In the genomic region with DNA sequence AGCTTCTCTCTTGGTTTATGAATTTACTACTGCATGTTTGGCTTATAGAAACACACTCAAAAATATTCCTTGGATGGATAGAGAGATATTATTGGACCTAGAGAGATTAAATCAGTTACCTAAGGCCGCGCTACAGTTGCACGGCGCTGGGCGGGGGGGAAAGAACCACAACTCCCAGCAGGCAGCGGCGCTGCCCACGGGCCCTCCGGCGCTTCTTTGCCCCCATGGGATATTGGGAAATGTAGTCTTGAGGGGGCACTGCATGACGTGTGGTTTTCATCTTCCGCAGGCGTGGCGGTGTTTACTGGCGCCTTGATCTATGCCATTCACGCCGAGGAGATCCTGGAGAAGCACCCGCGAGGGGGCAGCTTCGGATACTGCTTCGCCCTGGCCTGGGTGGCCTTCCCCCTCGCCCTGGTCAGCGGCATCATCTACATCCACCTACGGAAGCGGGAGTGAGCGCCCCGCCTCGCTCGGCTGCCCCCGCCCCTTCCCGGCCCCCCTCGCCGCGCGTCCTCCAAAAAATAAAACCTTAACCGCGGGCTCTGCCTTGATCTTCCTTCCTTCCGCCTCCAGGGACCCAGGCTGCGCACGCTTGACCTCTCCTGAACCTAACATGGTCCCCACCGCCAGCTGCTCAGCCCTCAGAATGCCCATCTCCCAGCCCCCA, we compare ENCODE assay signal across 8 cellular contexts. TPM values are rescaled to one million over a fixed set of nuclear protein-coding genes. Genes with fewer than 3 reads are reported as not detected.
DNase-seq lines count a peak whose midpoint lies in the region; ATAC-seq and TF ChIP-seq lines count a peak whose summit lies in the region.

No MANE protein-coding gene starts in this region.

- H3K4me3 ChIP-seq in LNCaP clone FGC (ENCODE audit: low read depth, low read length) (peak overlapping the region; percentile 41), left ventricle myocardium inferior (peak overlapping the region; percentile 69), uterus (peak overlapping the region in 1 of 2 donors; percentile 35)

- H3K27me3 ChIP-seq in left ventricle myocardium inferior (ENCODE audit: low read depth): no peaks in the 10 kb centered on the region
- no peaks in the 10 kb centered on the region for H3K27me3 ChIP-seq in uterus

- peaks cover 62% of the 10 kb centered on the region for H3K36me3 Mint-ChIP-seq in activated naive CD4-positive, alpha-beta T cell treated with anti-CD3 and anti-CD28 coated beads, Interleukin-2, amount 10 ng/mL, durations not matched to agents 7 days and 5 days

- peaks cover 74% of the 10 kb centered on the region for H3K4me1 Mint-ChIP-seq in activated naive CD4-positive, alpha-beta T cell treated with anti-CD3 and anti-CD28 coated beads, Interleukin-2, amount 10 ng/mL, durations not matched to agents 7 days and 5 days

- H3K9me3 ChIP-seq in left ventricle myocardium inferior (replicated peaks) (no peaks in the 10 kb centered on the region), uterus (no peaks in the 10 kb centered on the region)

- H3K4me1 ChIP-seq in left ventricle myocardium inferior (peaks cover 71% of the 10 kb centered on the region), uterus (peaks cover 5 to 11% of the 10 kb centered on the region in 2 donors)

- H3K27ac ChIP-seq in left ventricle myocardium inferior (replicated peaks): peak overlapping the region; percentile 87
- peak overlapping the region; percentile 85 to 91 for H3K27ac ChIP-seq in uterus

- peaks cover 4% of the 10 kb centered on the region for H3K36me3 ChIP-seq in left ventricle myocardium inferior
- H3K36me3 ChIP-seq in uterus: no peaks in the 10 kb centered on the region

- intact Hi-C loops in left ventricle myocardium inferior (cut with micrococcal nuclease): no loop called here
- intact Hi-C loops in uterus (cut with DNase I; ENCODE audit: low total_unique reads): no loop called here

- ATAC-seq in GM18511 (IDR thresholded peaks at IDR 0.05; ENCODE audit: unreplicated experiment): peak; percentile 30

- peak in 1 of 2 donors; percentile 39 for TF ChIP-seq POLR2A in uterus (IDR thresholded peaks at IDR 0.05)

- CTCF ChIA-PET in activated naive CD4-positive, alpha-beta T cell treated with anti-CD3 and anti-CD28 coated beads, Interleukin-2, amount 10 ng/mL, durations not matched to agents 7 days and 5 days (lab: Charles Lee): interaction anchor here (9.2 kb wide), 1 partner anchor 9 kb away, joined by 179 read pairs; a partner anchor contains a TSS

- H3K27me3 Mint-ChIP-seq in activated naive CD4-positive, alpha-beta T cell treated with anti-CD3 and anti-CD28 coated beads, Interleukin-2, amount 10 ng/mL, durations not matched to agents 7 days and 5 days: no peaks in the 10 kb centered on the region

- H3K27ac Mint-ChIP-seq in activated naive CD4-positive, alpha-beta T cell treated with anti-CD3 and anti-CD28 coated beads, Interleukin-2, amount 10 ng/mL, durations not matched to agents 7 days and 5 days: peak overlapping the region; percentile 96

- TF ChIP-seq CTCF in LNCaP clone FGC (IDR thresholded peaks at IDR 0.05; ENCODE audit: control insufficient read depth, extremely low read depth, insufficient read depth) (0 out of 2 replicates have a peak, but pooled peaks have one; percentile 3), left ventricle myocardium inferior (IDR thresholded peaks at IDR 0.05; ENCODE audit: borderline replicate concordance) (no peak), uterus (IDR thresholded peaks at IDR 0.05) (no peak)

- no peak for DNase-seq in LNCaP clone FGC (ENCODE audit: low read depth)
- DNase-seq in SK-MEL-5 (ENCODE audit: low read depth, low spot score): peak; percentile 76
- DNase-seq in activated naive CD4-positive, alpha-beta T cell treated with anti-CD3 and anti-CD28 coated beads, Interleukin-2, amount 10 ng/mL, durations not matched to agents 7 days and 5 days: peak; percentile 92
- peak; percentile 71 for DNase-seq in left ventricle myocardium inferior
- peak; percentile 94 for DNase-seq in putamen (ENCODE audit: low spot score)
- DNase-seq in uterus: peak; percentile 54 to 81
- DNase-seq in COLO829 (ENCODE audit: low spot score): no peak

- in situ Hi-C loops in SK-MEL-5 (cut with HindIII; ENCODE audit: low pct_unique_long_range_greater_than_20kb, low sequenced_read_pairs): no loop called here

- H3K9me3 Mint-ChIP-seq in activated naive CD4-positive, alpha-beta T cell treated with anti-CD3 and anti-CD28 coated beads, Interleukin-2, amount 10 ng/mL, durations not matched to agents 7 days and 5 days: peaks cover 3% of the 10 kb centered on the region

- peak overlapping the region; percentile 84 for H3K4me3 Mint-ChIP-seq in activated naive CD4-positive, alpha-beta T cell treated with anti-CD3 and anti-CD28 coated beads, Interleukin-2, amount 10 ng/mL, durations not matched to agents 7 days and 5 days

RNA-seq across cellular contexts. Expression of a gene that starts 4.8 kb away (rescaled TPM):
- 184 and 193 TPM in 2 replicates for total RNA-seq in SK-MEL-5 (2014; rRNA removed; shearing (Covaris generic))
- 204 and 255 TPM in 2 replicates for polyA plus RNA-seq in SK-MEL-5 (2015; cell fraction: cytosol; rRNA removed)
- 51.4 and 117 TPM in 2 replicates for polyA plus RNA-seq in SK-MEL-5 (2015; cell fraction: nucleus; rRNA removed)
- total RNA-seq in left ventricle myocardium inferior: 32.1 TPM
- total RNA-seq in uterus: 100 to 1,000 TPM in 1 of 4 donors, 10 to 100 TPM in 3; 23.8 to 147 (median 45.2) TPM

RNA-seq across cellular contexts. Expression of a gene that starts 33.6 kb away (rescaled TPM):
- 2.4 and 4.4 TPM in 2 replicates for total RNA-seq in SK-MEL-5 (2014; rRNA removed; shearing (Covaris generic))
- 5.3 and 8.7 TPM in 2 replicates for polyA plus RNA-seq in SK-MEL-5 (2015; cell fraction: cytosol; rRNA removed)
- 15.2 and 25.3 TPM in 2 replicates for polyA plus RNA-seq in SK-MEL-5 (2015; cell fraction: nucleus; rRNA removed)
- total RNA-seq in left ventricle myocardium inferior (108 TPM), uterus (1 to 10 TPM in 3 of 4 donors, under 1 TPM in 1; 0.88 to 6.7 (median 5.8) TPM)

RNA-seq across cellular contexts. Expression of a gene that starts 34.0 kb away (rescaled TPM):
- total RNA-seq in SK-MEL-5 (2014; rRNA removed; shearing (Covaris generic)): not detected in 2 replicates
- polyA plus RNA-seq in SK-MEL-5 (2015; cell fraction: cytosol; rRNA removed): 0.70 TPM in 1 of 2 replicates, not detected in the other
- not detected in 2 replicates for polyA plus RNA-seq in SK-MEL-5 (2015; cell fraction: nucleus; rRNA removed)
- not detected for total RNA-seq in left ventricle myocardium inferior
- total RNA-seq in uterus: not detected

Comparison
In these comparisons a context has a peak if more than half of its experiments do, and no peak if none do; other contexts are left out.
1. DNase-seq: peak in SK-MEL-5 (single experiment), activated naive CD4-positive, alpha-beta T cell treated with anti-CD3 and anti-CD28 coated beads, Interleukin-2, amount 10 ng/mL, durations not matched to agents 7 days and 5 days (single experiment), left ventricle myocardium inferior (single experiment), putamen (single experiment) and uterus (2 of 2); none in LNCaP clone FGC (single experiment) and COLO829 (single experiment).
2. RNA of a gene that starts 33.6 kb away (total RNA-seq): 108 TPM in left ventricle myocardium inferior (single experiment); 0.88 to 6.7 TPM in uterus and 2.4 to 4.4 TPM in SK-MEL-5; every median in the first group is over 10 times any median in the second.